In the genomic region with DNA sequence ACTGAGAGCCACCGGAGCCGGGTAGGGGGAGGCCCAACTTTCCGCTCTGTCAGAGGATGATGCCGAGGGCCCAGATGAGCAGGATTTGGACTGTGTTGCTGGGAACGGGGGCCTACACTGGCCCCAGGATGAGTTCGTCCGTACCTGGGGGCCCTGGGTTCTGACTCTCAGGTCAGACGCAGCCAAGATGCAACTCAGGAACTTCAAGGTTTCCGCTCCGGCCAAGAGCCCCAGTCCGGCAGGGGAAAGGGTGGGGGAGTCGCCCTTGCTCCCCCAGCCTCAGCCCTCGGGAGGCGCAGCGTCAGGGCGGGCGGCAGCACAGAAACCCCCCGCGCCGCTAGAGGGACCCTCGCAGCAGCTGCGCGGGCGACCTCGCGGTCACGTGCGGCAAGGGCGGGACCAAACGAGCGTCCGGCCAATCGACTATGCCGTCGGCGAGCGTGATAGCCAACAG, we compare ENCODE assay signal across 8 cellular contexts. TPM values are rescaled to one million over a fixed set of nuclear protein-coding genes. Genes with fewer than 3 reads are reported as not detected.
DNase-seq lines count a peak whose midpoint lies in the region; ATAC-seq and TF ChIP-seq lines count a peak whose summit lies in the region.

No MANE protein-coding gene starts in this region.

- peak; percentile 64 for ATAC-seq in GM21360 (IDR thresholded peaks at IDR 0.05; ENCODE audit: unreplicated experiment)

- peak; percentile 60 for TF ChIP-seq RAD21 in neural cell (conservative IDR thresholded peaks at IDR 0.05)

- H3K9ac ChIP-seq in neural cell (ENCODE audit: low read length) = peak overlapping the region; percentile 84

- no peaks in the 10 kb centered on the region for H3K27me3 ChIP-seq in Caco-2 (replicated peaks; ENCODE audit: control insufficient read depth, insufficient read depth, low read length)
- H3K27me3 ChIP-seq in neural cell (ENCODE audit: insufficient read depth, low read depth, low read length) = no peaks in the 10 kb centered on the region

- no peaks in the 10 kb centered on the region for H3K9me3 Mint-ChIP-seq in Caco-2 (ENCODE audit: unreplicated experiment)

- TF ChIP-seq CTCF in Caco-2 (IDR thresholded peaks at IDR 0.05; ENCODE audit: insufficient read depth in 1 of 2, low read depth in 1 of 2, low read length in 1 of 2, severe bottlenecking in 1 of 2, unreplicated experiment in 1 of 2) (peak in 1 of 2 experiments; percentile 71), fibroblast of villous mesenchyme (IDR thresholded peaks at IDR 0.05; ENCODE audit: insufficient read depth, low read depth, low read length) (no peak), neural cell (IDR thresholded peaks at IDR 0.05; ENCODE audit: poor library complexity, severe bottlenecking) (peak; percentile 97)

- H3K4me1 ChIP-seq in Caco-2 = peaks cover 16% of the 10 kb centered on the region

- no peaks in the 10 kb centered on the region for H4K20me1 ChIP-seq in neural cell (ENCODE audit: insufficient read depth)

- TSS peak; percentile 82 for BruUV-seq in Caco-2 (replicated peaks; lab: Mats Ljungman, UMichigan)

- peak; percentile 50 for TF ChIP-seq EP300 in neural cell (conservative IDR thresholded peaks at IDR 0.05; ENCODE audit: poor library complexity, severe bottlenecking)

- H3K36me3 Mint-ChIP-seq in Caco-2 (ENCODE audit: insufficient read depth, unreplicated experiment) = peaks cover 22% of the 10 kb centered on the region

- intact Hi-C loops in Caco-2 (cut with micrococcal nuclease; ENCODE audit: unreplicated experiment) = loop anchor here (1.0 to 2.0 kb wide), 8 partner anchors 14 to 166 kb away; partner anchors contain the start of genes PPP2R5B, SNX15 and ZNHIT2

- H3F3A ChIP-seq in neural cell (ENCODE audit: insufficient read depth, low read length, poor library complexity, severe bottlenecking) = no peaks in the 10 kb centered on the region

- peak overlapping the region; percentile 82 for H3K27ac ChIP-seq in neural cell (ENCODE audit: low read length)
- peak overlapping the region; percentile 99 for H3K27ac ChIP-seq in substantia nigra (ENCODE audit: low read depth, low read length, poor library complexity, severe bottlenecking)

- CTCF ChIA-PET in Caco-2 (lab: Charles Lee) = interaction anchor here (0.6 to 2.4 kb wide), 22 partner anchors 10 to 829 kb away, joined by 3 to 15 read pairs (median 4); partner anchors contain the start of genes ATG2A, BATF2, PPP2R5B and SAC3D1

- no peaks in the 10 kb centered on the region for H3K9me2 ChIP-seq in neural cell (ENCODE audit: insufficient read depth, low read length)

- POLR2A ChIA-PET in Caco-2 (lab: Charles Lee) = interaction anchor here (0.9 kb wide), 1 partner anchor 108 kb away, joined by 3 read pairs; the partner anchor contains the start of genes FAU and MRPL49

- no peaks in the 10 kb centered on the region for H3K9me3 ChIP-seq in Caco-2
- H3K9me3 ChIP-seq in neural cell (ENCODE audit: low read length) = no peaks in the 10 kb centered on the region

- H3K36me3 ChIP-seq in Caco-2 (ENCODE audit: control insufficient read depth, insufficient read depth, low read length) (peaks cover 4% of the 10 kb centered on the region; the same call in 1 of the 2 replicates), neural cell (ENCODE audit: insufficient read depth, low read length) (no peaks in the 10 kb centered on the region)

- DNase-seq in Caco-2 (peak in 1 of 2 experiments; percentile 96), HS-27A (ENCODE audit: low read depth) (peak; percentile 79), OCI-M1 (lab: John Stamatoyannopoulos, UW) (peak; percentile 95), fibroblast of villous mesenchyme (ENCODE audit: low read depth) (peak; percentile 89), substantia nigra (lab: John Stamatoyannopoulos, UW) (peak in 48 of 49 donors; percentile 52 to 97 (median 90))
- DNase-seq in activated effector memory CD4-positive, alpha-beta T cell treated with anti-CD3 and anti-CD28 coated beads, Interleukin-2, amount 50 U/mL, for 16 hours = peak; percentile 94

- H3K4me2 ChIP-seq in neural cell (ENCODE audit: low read length) = no peak overlapping the region

- no peaks in the 10 kb centered on the region for H3K27me3 Mint-ChIP-seq in Caco-2 (ENCODE audit: insufficient read depth, unreplicated experiment)

- H3K4me3 ChIP-seq in Caco-2 (ENCODE audit: low read depth, low read length) (peak overlapping the region; percentile 62), fibroblast of villous mesenchyme (ENCODE audit: low read depth, low read length) (peak overlapping the region; percentile 89), neural cell (ENCODE audit: low read length) (peak overlapping the region; percentile 90)

- H2AFZ ChIP-seq in neural cell (ENCODE audit: low read depth, low read length) = peak overlapping the region; percentile 92

- H3K4me1 Mint-ChIP-seq in Caco-2 (ENCODE audit: low read depth, unreplicated experiment) = peaks cover 22% of the 10 kb centered on the region

- H3K4me3 Mint-ChIP-seq in Caco-2 (ENCODE audit: unreplicated experiment) = peak overlapping the region; percentile 83

- H3K79me2 ChIP-seq in neural cell (replicated peaks; ENCODE audit: insufficient read depth, low read length) = no peaks in the 10 kb centered on the region

- H3K27ac Mint-ChIP-seq in Caco-2 (ENCODE audit: unreplicated experiment) = peak overlapping the region; percentile 90

TF ChIP-seq in neural cell, 6 proteins besides CTCF, POLR2A, EP300 and RAD21:
- TF ChIP-seq POLR2AphosphoS5 (IDR thresholded peaks at IDR 0.05) = peak; percentile 36
- no peak for TF ChIP-seq EZH2 (IDR thresholded peaks at IDR 0.05; ENCODE audit: borderline replicate concordance, insufficient read depth, low read length, poor library complexity, severe bottlenecking)
- TF ChIP-seq MXI1 (conservative IDR thresholded peaks at IDR 0.05; ENCODE audit: poor library complexity, severe bottlenecking) = no peak
- TF ChIP-seq, protein P1, sequence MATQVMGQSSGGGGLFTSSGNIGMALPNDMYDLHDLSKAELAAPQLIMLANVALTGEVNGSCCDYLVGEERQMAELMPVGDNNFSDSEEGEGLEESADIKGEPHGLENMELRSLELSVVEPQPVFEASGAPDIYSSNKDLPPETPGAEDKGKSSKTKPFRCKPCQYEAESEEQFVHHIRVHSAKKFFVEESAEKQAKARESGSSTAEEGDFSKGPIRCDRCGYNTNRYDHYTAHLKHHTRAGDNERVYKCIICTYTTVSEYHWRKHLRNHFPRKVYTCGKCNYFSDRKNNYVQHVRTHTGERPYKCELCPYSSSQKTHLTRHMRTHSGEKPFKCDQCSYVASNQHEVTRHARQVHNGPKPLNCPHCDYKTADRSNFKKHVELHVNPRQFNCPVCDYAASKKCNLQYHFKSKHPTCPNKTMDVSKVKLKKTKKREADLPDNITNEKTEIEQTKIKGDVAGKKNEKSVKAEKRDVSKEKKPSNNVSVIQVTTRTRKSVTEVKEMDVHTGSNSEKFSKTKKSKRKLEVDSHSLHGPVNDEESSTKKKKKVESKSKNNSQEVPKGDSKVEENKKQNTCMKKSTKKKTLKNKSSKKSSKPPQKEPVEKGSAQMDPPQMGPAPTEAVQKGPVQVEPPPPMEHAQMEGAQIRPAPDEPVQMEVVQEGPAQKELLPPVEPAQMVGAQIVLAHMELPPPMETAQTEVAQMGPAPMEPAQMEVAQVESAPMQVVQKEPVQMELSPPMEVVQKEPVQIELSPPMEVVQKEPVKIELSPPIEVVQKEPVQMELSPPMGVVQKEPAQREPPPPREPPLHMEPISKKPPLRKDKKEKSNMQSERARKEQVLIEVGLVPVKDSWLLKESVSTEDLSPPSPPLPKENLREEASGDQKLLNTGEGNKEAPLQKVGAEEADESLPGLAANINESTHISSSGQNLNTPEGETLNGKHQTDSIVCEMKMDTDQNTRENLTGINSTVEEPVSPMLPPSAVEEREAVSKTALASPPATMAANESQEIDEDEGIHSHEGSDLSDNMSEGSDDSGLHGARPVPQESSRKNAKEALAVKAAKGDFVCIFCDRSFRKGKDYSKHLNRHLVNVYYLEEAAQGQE (IDR thresholded peaks at IDR 0.05; ENCODE audit: borderline replicate concordance) = peak; percentile 47
- peak; percentile 73 for TF ChIP-seq SMC3 (conservative IDR thresholded peaks at IDR 0.05; ENCODE audit: poor library complexity)
- peak; percentile 37 for TF ChIP-seq TAF1 (IDR thresholded peaks at IDR 0.05; ENCODE audit: low read depth)

RNA-seq across cellular contexts. Expression of gene ARL2, which starts 0.2 kb away (rescaled TPM):
- total RNA-seq in Caco-2 (2022) (91.7 and 103 TPM in 2 replicates), fibroblast of villous mesenchyme (44.5 and 73.4 TPM in 2 replicates)
- 158 and 174 TPM in 2 replicates for polyA plus RNA-seq in neural cell
- 61.1 and 63.0 TPM in 2 replicates for polyA minus RNA-seq in neural cell

RNA-seq across cellular contexts. Expression of gene SNX15, which starts 13.5 kb away (rescaled TPM):
- 35.5 and 35.8 TPM in 2 replicates for total RNA-seq in Caco-2 (2022)
- 12.5 and 14.5 TPM in 2 replicates for total RNA-seq in fibroblast of villous mesenchyme
- polyA plus RNA-seq in neural cell = 11.2 and 15.3 TPM in 2 replicates
- polyA minus RNA-seq in neural cell = 8.2 and 11.0 TPM in 2 replicates

RNA-seq across cellular contexts. Expression of gene BATF2, which starts 16.9 kb away (rescaled TPM):
- total RNA-seq in Caco-2 (2022) (0.79 and 1.4 TPM in 2 replicates), fibroblast of villous mesenchyme (0.86 and 1.3 TPM in 2 replicates)
- polyA plus RNA-seq in neural cell = not detected in 2 replicates
- polyA minus RNA-seq in neural cell = not detected in 2 replicates

RNA-seq across cellular contexts. Expression of gene SAC3D1, which starts 27.3 kb away (rescaled TPM):
- total RNA-seq in Caco-2 (2022) (21.2 and 21.6 TPM in 2 replicates), fibroblast of villous mesenchyme (10.4 and 13.5 TPM in 2 replicates)
- 23.5 and 27.0 TPM in 2 replicates for polyA plus RNA-seq in neural cell
- 7.3 and 14.4 TPM in 2 replicates for polyA minus RNA-seq in neural cell

RNA-seq across cellular contexts. Expression of gene MAJIN, which starts 41.8 kb away (rescaled TPM):
- not detected in 2 replicates for total RNA-seq in Caco-2 (2022)
- total RNA-seq in fibroblast of villous mesenchyme = not detected in 2 replicates
- not detected in 2 replicates for polyA plus RNA-seq in neural cell
- not detected in 2 replicates for polyA minus RNA-seq in neural cell
